ENCODE assay signal across 8 cellular contexts in the genomic region with DNA sequence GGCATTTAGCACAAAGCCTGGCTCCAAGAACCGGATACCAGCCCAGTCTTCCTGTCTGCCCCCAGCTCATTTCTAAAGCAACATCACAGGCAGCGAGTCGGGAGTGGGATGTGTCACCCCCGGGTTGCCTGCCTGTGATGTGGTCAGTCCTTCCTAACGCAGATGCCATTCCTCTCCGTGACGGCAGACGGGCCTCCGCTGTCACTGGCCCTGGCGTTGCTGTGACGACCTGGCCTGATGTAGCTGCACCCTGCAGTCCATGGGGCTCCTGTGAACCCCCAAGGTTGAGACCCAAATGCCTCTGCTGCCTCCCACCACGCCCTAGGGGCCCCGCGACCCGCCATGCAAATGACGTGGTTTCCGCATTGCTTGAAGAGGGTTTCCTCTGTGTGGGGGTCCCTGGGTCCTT. TPM values are rescaled to one million over a fixed set of nuclear protein-coding genes. Genes with fewer than 3 reads are reported as not detected.
DNase-seq lines count a peak whose midpoint lies in the region; ATAC-seq lines count a peak whose summit lies in the region.

No MANE protein-coding gene starts in this region.

- intact Hi-C loops in sciatic nerve (cut with DNase I): no loop called here

- no peaks in the 10 kb centered on the region for H3K27me3 Mint-ChIP-seq in activated naive CD4-positive, alpha-beta T cell treated with anti-CD3 and anti-CD28 coated beads, Interleukin-2, amount 10 ng/mL, durations not matched to agents 7 days and 5 days
- no peaks in the 10 kb centered on the region for H3K27me3 Mint-ChIP-seq in memory B cell

- ATAC-seq in memory B cell (ENCODE audit: low read depth) (peak; percentile 37), sciatic nerve (no peak)
- peak; percentile 69 for ATAC-seq in stimulated activated naive CD8-positive, alpha-beta T cell treated with anti-CD3 and anti-CD28 coated beads, Interleukin-15, Interleukin-2, amounts not matched to agents 100 U/mL and 50 U/mL, for 24 hours

- H3K27ac Mint-ChIP-seq in activated naive CD4-positive, alpha-beta T cell treated with anti-CD3 and anti-CD28 coated beads, Interleukin-2, amount 10 ng/mL, durations not matched to agents 7 days and 5 days: peak overlapping the region; percentile 99
- H3K27ac Mint-ChIP-seq in memory B cell: no peak overlapping the region

- H3K36me3 Mint-ChIP-seq in activated naive CD4-positive, alpha-beta T cell treated with anti-CD3 and anti-CD28 coated beads, Interleukin-2, amount 10 ng/mL, durations not matched to agents 7 days and 5 days: peaks cover 59% of the 10 kb centered on the region
- H3K36me3 Mint-ChIP-seq in memory B cell: peaks cover 9% of the 10 kb centered on the region

- H3K9me3 Mint-ChIP-seq in activated naive CD4-positive, alpha-beta T cell treated with anti-CD3 and anti-CD28 coated beads, Interleukin-2, amount 10 ng/mL, durations not matched to agents 7 days and 5 days: no peaks in the 10 kb centered on the region
- no peaks in the 10 kb centered on the region for H3K9me3 Mint-ChIP-seq in memory B cell

- H3K4me3 Mint-ChIP-seq in activated naive CD4-positive, alpha-beta T cell treated with anti-CD3 and anti-CD28 coated beads, Interleukin-2, amount 10 ng/mL, durations not matched to agents 7 days and 5 days: peak overlapping the region; percentile 64
- H3K4me3 Mint-ChIP-seq in memory B cell: peak overlapping the region; percentile 35

- peaks cover 90% of the 10 kb centered on the region for H3K4me1 Mint-ChIP-seq in activated naive CD4-positive, alpha-beta T cell treated with anti-CD3 and anti-CD28 coated beads, Interleukin-2, amount 10 ng/mL, durations not matched to agents 7 days and 5 days
- H3K4me1 Mint-ChIP-seq in memory B cell: peaks cover 61% of the 10 kb centered on the region

- DNase-seq in NK-92 (lab: John Stamatoyannopoulos, UW; ENCODE audit: unreplicated experiment): peak; percentile 21
- no peak for DNase-seq in NK-92 treated with Interleukin-12 subunit alpha and Interleukin-12 subunit beta, amount 100 ng/mL, for 24 hours (lab: John Stamatoyannopoulos, UW)
- peak; percentile 88 for DNase-seq in activated naive CD4-positive, alpha-beta T cell treated with anti-CD3 and anti-CD28 coated beads, Interleukin-2, amount 10 ng/mL, durations not matched to agents 7 days and 5 days
- no peak for DNase-seq in memory B cell (ENCODE audit: low spot score in 2 of 2)
- DNase-seq in stimulated activated naive CD8-positive, alpha-beta T cell treated with anti-CD3 and anti-CD28 coated beads, Interleukin-15, Interleukin-2, amounts not matched to agents 100 U/mL and 50 U/mL, for 24 hours: peak; percentile 85
- DNase-seq in pons (ENCODE audit: low spot score): no peak
- DNase-seq in sciatic nerve (ENCODE audit: low spot score): no peak
- DNase-seq in NCI-H69 (lab: John Stamatoyannopoulos, UW): no peak

- CTCF ChIA-PET in activated naive CD4-positive, alpha-beta T cell treated with anti-CD3 and anti-CD28 coated beads, Interleukin-2, amount 10 ng/mL, durations not matched to agents 7 days and 5 days (lab: Charles Lee): interaction anchor here (0.7 to 13.6 kb wide), 9 partner anchors 10 to 56 kb away, joined by 3 to 116 read pairs (median 4); no protein-coding TSS in a partner anchor

RNA-seq across cellular contexts. Expression of gene TNFRSF1B, which starts 12.3 kb away (rescaled TPM):
- total RNA-seq in sciatic nerve: 90.9 TPM

RNA-seq across cellular contexts. Expression of gene VPS13D, which starts 50.7 kb away (rescaled TPM):
- total RNA-seq in sciatic nerve: 123 TPM

Comparison
In these comparisons a context has a peak if more than half of its experiments do, and no peak if none do; other contexts are left out.
1. DNase-seq: peak in NK-92 (single experiment), activated naive CD4-positive, alpha-beta T cell treated with anti-CD3 and anti-CD28 coated beads, Interleukin-2, amount 10 ng/mL, durations not matched to agents 7 days and 5 days (single experiment) and stimulated activated naive CD8-positive, alpha-beta T cell treated with anti-CD3 and anti-CD28 coated beads, Interleukin-15, Interleukin-2, amounts not matched to agents 100 U/mL and 50 U/mL, for 24 hours (single experiment); none in NK-92 treated with Interleukin-12 subunit alpha and Interleukin-12 subunit beta, amount 100 ng/mL, for 24 hours (single experiment), memory B cell (0 of 2), pons (single experiment), sciatic nerve (single experiment) and NCI-H69 (single experiment).